ENCODE assay signal across 22 cellular contexts in the genomic region with DNA sequence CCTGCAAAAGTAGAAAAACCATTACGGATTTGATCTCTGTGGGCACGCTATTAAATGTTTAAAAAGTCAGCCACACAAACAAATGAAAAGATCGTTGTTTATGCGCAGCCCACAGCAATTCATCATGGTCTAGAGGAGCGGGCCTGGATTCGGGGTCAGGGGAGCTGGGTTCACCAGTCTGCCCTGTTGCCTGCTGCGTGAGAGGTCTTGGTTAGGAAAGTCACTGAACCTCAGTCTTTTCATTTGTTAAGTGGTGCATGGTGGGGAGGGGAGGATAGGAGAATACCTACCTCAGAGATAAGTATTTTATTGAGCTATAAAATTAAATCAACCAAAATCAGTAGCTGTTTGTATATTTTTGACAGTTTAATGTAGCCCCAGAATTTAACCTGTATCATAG. TPM values are rescaled to one million over a fixed set of nuclear protein-coding genes. Genes with fewer than 3 reads are reported as not detected.
A peak's percentile ranks its signal among the peaks of the same experiment; 100 is the strongest.
DNase-seq lines count a peak whose midpoint lies in the region; ATAC-seq and TF ChIP-seq lines count a peak whose summit lies in the region.
"Had no signal": no experiment of that assay in that cellular context is flagged by ENCODE, and none has a peak within 500 bp of the region (broad histone marks: within the 10 kb centered on the region; RNA-seq: fewer than 3 reads in every experiment).

No MANE protein-coding gene starts in this region.

- no peak overlapping the region for H2BK12ac ChIP-seq in neuronal stem cell (ENCODE audit: low read length)

- no peak overlapping the region for H3K4ac ChIP-seq in neuronal stem cell (ENCODE audit: low read length)

- H3K4me3 ChIP-seq in iPS-20b (ENCODE audit: low read length) (no peak overlapping the region), neuronal stem cell (ENCODE audit: low read length in 2 of 2) (no peak overlapping the region)
- H3K4me3 ChIP-seq: MG63, Peyer's patch had no signal

- no peak overlapping the region for H2AK5ac ChIP-seq in neuronal stem cell (ENCODE audit: low read depth, low read length)

- H3K9ac ChIP-seq in iPS-20b (ENCODE audit: low read depth, low read length): peak overlapping the region; percentile 7; the same call in 1 of the 2 replicates
- no peak overlapping the region for H3K9ac ChIP-seq in neuronal stem cell (ENCODE audit: low read depth, low read length, poor library complexity)

- H3K14ac ChIP-seq in neuronal stem cell (ENCODE audit: low read length): no peak overlapping the region

- H4K91ac ChIP-seq in neuronal stem cell (ENCODE audit: low read depth, low read length, poor library complexity): no peak overlapping the region

- H3K4me2 ChIP-seq in neuronal stem cell (ENCODE audit: insufficient read depth, low read length, poor library complexity, severe bottlenecking): no peak overlapping the region

- no peak overlapping the region for H2BK5ac ChIP-seq in neuronal stem cell (ENCODE audit: low read length)

- H3K4me1 Mint-ChIP-seq in WTC11 (peaks cover 36% of the 10 kb centered on the region), T-cell (peaks cover 9 to 14% (median 10%) of the 10 kb centered on the region in 3 donors)
- H3K4me1 Mint-ChIP-seq: IgD-negative memory B cell had no signal

- no peaks in the 10 kb centered on the region for H3K36me3 ChIP-seq in iPS-20b (ENCODE audit: insufficient read depth, low read depth, low read length)
- no peaks in the 10 kb centered on the region for H3K36me3 ChIP-seq in neuronal stem cell (replicated peaks in 1 of 2; ENCODE audit: control insufficient read depth in 2 of 2, insufficient read depth in 2 of 2, low read length in 2 of 2)
- H3K36me3 ChIP-seq: BE2C, MG63, Peyer's patch had no signal

- POLR2A ChIA-PET in WTC11 (lab: Charles Lee) (no interaction called here), T-cell (lab: Charles Lee) (no interaction called here)

- H3K79me1 ChIP-seq in neuronal stem cell (ENCODE audit: low read depth, low read length): no peaks in the 10 kb centered on the region

- no peak overlapping the region for H3K27ac ChIP-seq in iPS-20b (ENCODE audit: low read length)
- no peak overlapping the region for H3K27ac ChIP-seq in neuronal stem cell (replicated peaks; ENCODE audit: low read length)
- H3K27ac ChIP-seq: HL-60, Peyer's patch had no signal

- ATAC-seq in WTC11: peak; percentile 83
- ATAC-seq in T-cell (replicated peaks in 1 of 4): no peak
- no peak for ATAC-seq in GM21737 (IDR thresholded peaks at IDR 0.05; ENCODE audit: unreplicated experiment)

- CTCF ChIA-PET in WTC11 (lab: Charles Lee): interaction anchor here (1.3 to 2.3 kb wide), 3 partner anchors 32 to 47 kb away, joined by 3 to 9 read pairs (median 5); a partner anchor contains a TSS
- CTCF ChIA-PET in T-cell (lab: Charles Lee): no interaction called here

- H3K9me3 ChIP-seq in iPS-20b (ENCODE audit: insufficient read depth, low read depth, low read length): no peaks in the 10 kb centered on the region
- no peaks in the 10 kb centered on the region for H3K9me3 ChIP-seq in neuronal stem cell (replicated peaks in 1 of 2; ENCODE audit: control insufficient read depth in 2 of 2, insufficient read depth in 1 of 2, low read depth in 1 of 2, low read length in 2 of 2)
- H3K9me3 ChIP-seq: BE2C, Caco-2, MG63, Peyer's patch had no signal

- H3K4me1 ChIP-seq in iPS-20b (ENCODE audit: insufficient read depth, low read length) (peaks cover 33% of the 10 kb centered on the region; the same call in 1 of the 2 replicates), neuronal stem cell (ENCODE audit: control insufficient read depth in 2 of 2, insufficient read depth in 1 of 2, low read depth in 1 of 2, low read length in 2 of 2) (peaks cover 11 to 12% of the 10 kb centered on the region in 2 donors)
- H3K4me1 ChIP-seq: Caco-2, Peyer's patch had no signal

- no peak overlapping the region for H3K18ac ChIP-seq in neuronal stem cell (ENCODE audit: low read length)

- no peak overlapping the region for H3K23ac ChIP-seq in neuronal stem cell (ENCODE audit: low read depth, low read length, poor library complexity)

- no peak overlapping the region for H2BK120ac ChIP-seq in neuronal stem cell (ENCODE audit: low read depth, low read length)

- DNase-seq in NCI-H748 (lab: John Stamatoyannopoulos, UW; ENCODE audit: unreplicated experiment): peak; percentile 19
- DNase-seq in NCI-H748 treated with DMSO at 0.1 percent for 48 hours (lab: John Stamatoyannopoulos, UW): no peak
- DNase-seq in WTC11 (ENCODE audit: low spot score): no peak
- no peak for DNase-seq in neuronal stem cell (ENCODE audit: low spot score)
- no peak for DNase-seq in T-cell
- DNase-seq in NCI-H2029 treated with DMSO at 0.1 percent for 48 hours (lab: John Stamatoyannopoulos, UW): no peak
- DNase-seq: BE2C; Caco-2; CD4-positive, alpha-beta T cell; GF-D8; Kasumi-1; MG63; NCI-H1048; NCI-H1436 treated with DMSO at 0.1 percent for 48 hours; NCI-H2227 treated with DMSO at 0.1 percent for 48 hours; NCI-H510A treated with DMSO at 0.1 percent for 48 hours; Peyer's patch; SW 1271 had no signal

- H3K9me3 Mint-ChIP-seq in WTC11 (peaks cover 3% of the 10 kb centered on the region; the same call in 1 of the 2 replicates), T-cell (no peaks in the 10 kb centered on the region)
- H3K9me3 Mint-ChIP-seq: CD4-positive, alpha-beta T cell; IgD-negative memory B cell had no signal

- H3K27me3 ChIP-seq in iPS-20b (ENCODE audit: insufficient read depth, low read length) (peaks cover 4% of the 10 kb centered on the region; the same call in 1 of the 2 replicates), neuronal stem cell (ENCODE audit: control insufficient read depth in 3 of 3, insufficient read depth in 3 of 3, low read depth in 1 of 3, low read length in 3 of 3) (no peaks in the 10 kb centered on the region)
- H3K27me3 ChIP-seq: BE2C, MG63, Peyer's patch had no signal

- H3K27ac Mint-ChIP-seq in WTC11 (no peak overlapping the region), T-cell (no peak overlapping the region)
- H3K27ac Mint-ChIP-seq: CD4-positive, alpha-beta T cell; IgD-negative memory B cell had no signal

- no peak overlapping the region for H4K8ac ChIP-seq in neuronal stem cell (ENCODE audit: low read depth, low read length)

- peak overlapping the region; percentile 9 for H2AFZ ChIP-seq in neuronal stem cell (ENCODE audit: low read length)

- H3K27me3 Mint-ChIP-seq in WTC11 (ENCODE audit: low read depth) (peaks cover 19% of the 10 kb centered on the region), T-cell (peaks cover 0 to 2% of the 10 kb centered on the region in 2 donors)
- H3K27me3 Mint-ChIP-seq: CD4-positive, alpha-beta T cell had no signal

- WGBS in neuronal stem cell (ENCODE audit: extremely low coverage in 2 of 2, insufficient read length in 2 of 2, insufficient replicate concordance in 1 of 2), 2 donors: no CpG with 5 or more reads among the region's 7 CpGs

- no peak for TF ChIP-seq CTCF in WTC11 (IDR thresholded peaks at IDR 0.05)

- H3K4me3 Mint-ChIP-seq in WTC11 (no peak overlapping the region; the same call in 1 of the 2 replicates), T-cell (no peak overlapping the region)
- H3K4me3 Mint-ChIP-seq: CD4-positive, alpha-beta T cell; IgD-negative memory B cell had no signal

- H3K36me3 Mint-ChIP-seq in WTC11 (no peaks in the 10 kb centered on the region), T-cell (no peaks in the 10 kb centered on the region)

- H2BK15ac ChIP-seq in neuronal stem cell (ENCODE audit: low read length): no peak overlapping the region

TF ChIP-seq in WTC11, 78 proteins besides CTCF, POLR2A, EP300 and RAD21:
- no peak for TF ChIP-seq ZNF263 (CRISPR knock-in tag; IDR thresholded peaks at IDR 0.05; ENCODE audit: low read depth)

RNA-seq across cellular contexts. Expression of a gene that starts 47.3 kb away (rescaled TPM):
- 57.1 to 63.9 TPM (median 59.0 TPM) in 3 replicates for total RNA-seq in WTC11 (2021)
- 176 TPM for polyA plus RNA-seq in neuronal stem cell (2013, experiment 1 of 2)
- polyA plus RNA-seq in neuronal stem cell (2013, experiment 2 of 2): 174 TPM
- total RNA-seq in T-cell: 100 to 1,000 TPM; 466 to 573 (median 534) TPM
